ENCODE assay signal across 9 cellular contexts in genomic region chr7:73737491-73738219, GRCh38. TPM values are rescaled to one million over a fixed set of nuclear protein-coding genes. Genes with fewer than 3 reads are reported as not detected.
DNase-seq lines count a peak whose midpoint lies in the region; ATAC-seq and TF ChIP-seq lines count a peak whose summit lies in the region.
"Had no signal": no experiment of that assay in that cellular context is flagged by ENCODE, and none has a peak within 500 bp of the region (broad histone marks: within the 10 kb centered on the region; RNA-seq: fewer than 3 reads in every experiment).

No MANE protein-coding gene starts in this region.

- H3K4me3 ChIP-seq in Caco-2 (ENCODE audit: low read depth, low read length) (peak overlapping the region; percentile 63), PC-3 (ENCODE audit: low read length) (peak overlapping the region; percentile 92)

- H3K36me3 ChIP-seq in Caco-2 (ENCODE audit: control insufficient read depth, insufficient read depth, low read length) (peaks cover 9% of the 10 kb centered on the region), PC-3 (ENCODE audit: low read depth, low read length) (peaks cover 7% of the 10 kb centered on the region; the same call in 1 of the 2 replicates)

- H3K36me3 Mint-ChIP-seq in Caco-2 (ENCODE audit: insufficient read depth, unreplicated experiment) = peaks cover 61% of the 10 kb centered on the region
- H3K36me3 Mint-ChIP-seq in osteocyte (ENCODE audit: unreplicated experiment) = peaks cover 3% of the 10 kb centered on the region

- H2AFZ ChIP-seq in PC-3 (ENCODE audit: low read length) = no peak overlapping the region

- H4K20me1 ChIP-seq in PC-3 (ENCODE audit: low read length) = peaks cover 10% of the 10 kb centered on the region; the same call in 1 of the 2 replicates

- H3K27ac Mint-ChIP-seq in Caco-2 (ENCODE audit: unreplicated experiment) = peak overlapping the region; percentile 100
- H3K27ac Mint-ChIP-seq in osteocyte (ENCODE audit: unreplicated experiment) = peak overlapping the region; percentile 93

- in situ Hi-C loops in ACHN (cut with HindIII; ENCODE audit: low pct_ligation_motif_present, low pct_unique_long_range_greater_than_20kb, low sequenced_read_pairs) = no loop called here

- H3K27me3 ChIP-seq in Caco-2 (replicated peaks; ENCODE audit: control insufficient read depth, insufficient read depth, low read length) = no peaks in the 10 kb centered on the region
- no peaks in the 10 kb centered on the region for H3K27me3 ChIP-seq in PC-3 (ENCODE audit: low read length)

- peak overlapping the region; percentile 91 for H3K9ac ChIP-seq in PC-3 (ENCODE audit: low read length)

- H3K4me1 ChIP-seq in Caco-2 (peaks cover 40% of the 10 kb centered on the region), PC-3 (ENCODE audit: insufficient read depth, low read length) (peaks cover 29% of the 10 kb centered on the region)

- ATAC-seq in PC-3 (no peak), GM18868 (IDR thresholded peaks at IDR 0.05; ENCODE audit: unreplicated experiment) (no peak)

- TF ChIP-seq CTCF in Caco-2 (IDR thresholded peaks at IDR 0.05; ENCODE audit: insufficient read depth in 1 of 2, low read depth in 1 of 2, low read length in 1 of 2, severe bottlenecking in 1 of 2, unreplicated experiment in 1 of 2) (no peak), PC-3 (conservative IDR thresholded peaks at IDR 0.05; ENCODE audit: low read depth, low read length) (no peak), osteocyte (IDR thresholded peaks at IDR 0.05) (no peak)

- H3K4me2 ChIP-seq in PC-3 (ENCODE audit: low read length) = peak overlapping the region; percentile 91

- H3K4me1 Mint-ChIP-seq in Caco-2 (ENCODE audit: low read depth, unreplicated experiment) (peaks cover 20% of the 10 kb centered on the region), osteocyte (ENCODE audit: unreplicated experiment) (peaks cover 28% of the 10 kb centered on the region)

- CTCF ChIA-PET in Caco-2 (lab: Charles Lee) = interaction anchor here (0.6 to 1.1 kb wide), 6 partner anchors 9 to 579 kb away, joined by 3 to 6 read pairs (median 4); partner anchors contain the start of gene VPS37D
- CTCF ChIA-PET in PC-3 (lab: Charles Lee) = interaction anchor here (0.7 kb wide), 1 partner anchor 136 kb away, joined by 3 read pairs; no protein-coding TSS in a partner anchor

- no peak for DNase-seq in Caco-2
- no peak for DNase-seq in PC-3
- no peak for DNase-seq in epithelial cell of prostate (ENCODE audit: low read depth, low spot score)
- no peak for DNase-seq in osteocyte (ENCODE audit: extremely low spot score, unreplicated experiment)
- DNase-seq in posterior vena cava (ENCODE audit: low spot score) = no peak
- no peak for DNase-seq in ACHN
- no peak for DNase-seq in NCI-H345 treated with DMSO at 0.1 percent for 48 hours (lab: John Stamatoyannopoulos, UW; ENCODE audit: unreplicated experiment)

- intact Hi-C loops in Caco-2 (cut with micrococcal nuclease; ENCODE audit: unreplicated experiment) (loop anchor here (1.0 to 2.0 kb wide), 3 partner anchors 33 to 117 kb away; partner anchors contain the start of genes CLDN3 and CLDN4), PC-3 (cut with micrococcal nuclease) (loop anchor here (1.0 to 2.0 kb wide), 3 partner anchors 33 to 118 kb away; partner anchors contain the start of gene CLDN3), posterior vena cava (cut with DNase I) (no loop called here)

- H3F3A ChIP-seq in PC-3 (ENCODE audit: low read length, unreplicated experiment) = no peaks in the 10 kb centered on the region

- H3K27me3 Mint-ChIP-seq in Caco-2 (ENCODE audit: insufficient read depth, unreplicated experiment) (no peaks in the 10 kb centered on the region), osteocyte (ENCODE audit: unreplicated experiment) (no peaks in the 10 kb centered on the region)

- H3K27ac ChIP-seq in PC-3 (ENCODE audit: low read length) (no peak overlapping the region), epithelial cell of prostate (peak overlapping the region; percentile 63)

- H3K79me2 ChIP-seq in PC-3 (ENCODE audit: low read length) = peaks cover 21% of the 10 kb centered on the region

- H3K9me3 ChIP-seq in Caco-2 (no peaks in the 10 kb centered on the region), PC-3 (ENCODE audit: low read length) (no peaks in the 10 kb centered on the region)

- H3K9me3 Mint-ChIP-seq in Caco-2 (ENCODE audit: unreplicated experiment) = no peaks in the 10 kb centered on the region
- no peaks in the 10 kb centered on the region for H3K9me3 Mint-ChIP-seq in osteocyte (ENCODE audit: unreplicated experiment)

- POLR2A ChIA-PET in Caco-2 (lab: Charles Lee) (interaction anchor here (0.6 to 2.1 kb wide), 4 partner anchors 22 to 125 kb away, joined by 3 to 8 read pairs (median 5); partner anchors contain the start of gene MLXIPL), PC-3 (lab: Charles Lee; ENCODE audit: unreplicated experiment) (interaction anchor here (0.5 to 0.6 kb wide), 3 partner anchors 100 to 216 kb away, joined by 3 to 5 read pairs (median 4); partner anchors contain the start of gene MLXIPL)

- BruUV-seq in Caco-2 (replicated peaks; lab: Mats Ljungman, UMichigan) (no TSS peak), PC-3 (replicated peaks; lab: Mats Ljungman, UMichigan) (TSS peak; percentile 42)

- H3K4me3 Mint-ChIP-seq in Caco-2 (ENCODE audit: unreplicated experiment) (peak overlapping the region; percentile 98), osteocyte (ENCODE audit: unreplicated experiment) (peak overlapping the region; percentile 94)

- no peaks in the 10 kb centered on the region for H3K9me2 ChIP-seq in PC-3 (replicated peaks; ENCODE audit: low read length)

RNA-seq across cellular contexts. Expression of gene ABHD11, which starts 0.9 kb away (rescaled TPM):
- total RNA-seq in Caco-2 (2022) (38.9 and 47.2 TPM in 2 replicates), PC-3 (2014; rRNA removed) (38.6 and 41.4 TPM in 2 replicates), osteocyte (14.0 and 17.4 TPM in 2 replicates), posterior vena cava (1 to 10 TPM; 7.0 to 7.1 TPM)

RNA-seq across cellular contexts. Expression of gene STX1A, which starts 18.2 kb away (rescaled TPM):
- total RNA-seq in Caco-2 (2022) = 26.4 and 28.6 TPM in 2 replicates
- total RNA-seq in PC-3 (2014; rRNA removed) = 145 and 163 TPM in 2 replicates
- total RNA-seq in osteocyte = 21.7 and 24.0 TPM in 2 replicates
- total RNA-seq in posterior vena cava = 1 to 10 TPM; 3.4 to 4.0 TPM

RNA-seq across cellular contexts. Expression of gene CLDN3, which starts 32.4 kb away (rescaled TPM):
- total RNA-seq in Caco-2 (2022) = 19.6 and 21.0 TPM in 2 replicates
- total RNA-seq in PC-3 (2014; rRNA removed) = 51.6 and 70.7 TPM in 2 replicates
- total RNA-seq in osteocyte = not detected in 2 replicates
- not detected for total RNA-seq in posterior vena cava
- total RNA-seq: RPMI7951 had no signal

RNA-seq across cellular contexts. Expression of gene BUD23, which starts 54.3 kb away (rescaled TPM):
- total RNA-seq in Caco-2 (2022) (138 and 144 TPM in 2 replicates), PC-3 (2014; rRNA removed) (124 and 138 TPM in 2 replicates), osteocyte (47.2 and 56.7 TPM in 2 replicates), posterior vena cava (10 to 100 TPM; 44.6 to 46.6 TPM)

RNA-seq across cellular contexts. Expression of gene DNAJC30, which starts 54.4 kb away (rescaled TPM):
- 15.5 and 15.9 TPM in 2 replicates for total RNA-seq in Caco-2 (2022)
- 2.9 and 4.8 TPM in 2 replicates for total RNA-seq in PC-3 (2014; rRNA removed)
- 13.8 and 14.5 TPM in 2 replicates for total RNA-seq in osteocyte
- total RNA-seq in posterior vena cava = 1 to 10 TPM; 6.2 to 7.7 TPM

Comparison
In these comparisons a context has a peak if more than half of its experiments do, and no peak if none do; other contexts are left out.
1. RNA of gene CLDN3, which starts 32.4 kb away (total RNA-seq): 51.6 to 70.7 TPM in PC-3 and 19.6 to 21.0 TPM in Caco-2; not detected in osteocyte and not detected in posterior vena cava; every median in the first group is over 10 times any median in the second.
2. intact Hi-C loops: an anchor here in Caco-2 (1.0 to 2.0 kb wide) and PC-3 (1.0 to 2.0 kb wide); none called in posterior vena cava.